8 cellular contexts compared by ENCODE assay signal in the genomic region with DNA sequence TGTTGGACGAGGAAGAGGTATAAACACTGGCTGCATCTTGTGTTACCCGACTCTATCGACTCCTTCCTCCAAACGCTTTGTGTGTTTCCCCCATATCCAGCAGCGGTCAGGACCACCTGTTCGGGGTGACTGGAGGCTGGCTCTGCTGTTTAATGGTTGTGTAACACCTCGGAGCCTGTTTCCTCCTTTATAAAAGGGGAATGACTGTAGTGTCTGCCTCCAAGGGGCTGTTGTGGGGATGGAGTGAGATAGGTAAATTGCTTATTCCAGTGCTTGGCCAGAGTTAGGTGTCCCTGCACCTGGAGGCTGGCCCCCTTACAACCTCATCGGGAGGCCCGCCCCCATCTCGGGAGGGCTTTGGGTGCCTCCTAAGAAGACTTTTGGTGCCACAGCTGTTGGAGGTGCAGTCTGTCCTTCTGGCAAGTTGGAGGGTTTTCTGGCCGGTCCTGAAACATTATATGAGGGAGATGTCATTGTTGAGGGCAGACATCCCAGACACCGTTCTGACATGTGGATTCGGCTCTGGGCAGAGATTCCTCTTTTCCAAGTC. TPM values are rescaled to one million over a fixed set of nuclear protein-coding genes. Genes with fewer than 3 reads are reported as not detected.
DNase-seq lines count a peak whose midpoint lies in the region; ATAC-seq and TF ChIP-seq lines count a peak whose summit lies in the region.

No MANE protein-coding gene starts in this region.

- DNase-seq in activated naive CD4-positive, alpha-beta T cell treated with anti-CD3 and anti-CD28 coated beads, Interleukin-2, amount 10 ng/mL, durations not matched to agents 7 days and 5 days, result peak; percentile 29
- DNase-seq in activated naive CD4-positive, alpha-beta T cell treated with Interleukin-2 at 50 U/mL for 16 hours, result no peak
- DNase-seq in T-helper 17 cell, result no peak
- DNase-seq in foreskin keratinocyte, result peak in 1 of 2 donors; percentile 36
- DNase-seq in skeletal muscle cell (ENCODE audit: low read depth), result no peak
- DNase-seq in pons (ENCODE audit: low spot score), result no peak
- no peak for DNase-seq in H4 (ENCODE audit: low spot score)

- TF ChIP-seq CTCF in foreskin keratinocyte (conservative IDR thresholded peaks at IDR 0.05), result no peak

- CTCF ChIA-PET in activated naive CD4-positive, alpha-beta T cell treated with anti-CD3 and anti-CD28 coated beads, Interleukin-2, amount 10 ng/mL, durations not matched to agents 7 days and 5 days (lab: Charles Lee), result interaction anchor here (0.7 to 5.8 kb wide), 7 partner anchors 10 to 51 kb away, joined by 3 to 39 read pairs (median 5); no protein-coding TSS in a partner anchor

- peaks cover 61% of the 10 kb centered on the region for H3K4me1 Mint-ChIP-seq in activated naive CD4-positive, alpha-beta T cell treated with anti-CD3 and anti-CD28 coated beads, Interleukin-2, amount 10 ng/mL, durations not matched to agents 7 days and 5 days
- peaks cover 39% of the 10 kb centered on the region for H3K4me1 Mint-ChIP-seq in T-helper 17 cell

- H3K4me1 ChIP-seq in foreskin keratinocyte, result peaks cover 7% of the 10 kb centered on the region

- peak overlapping the region; percentile 91 for H3K27ac Mint-ChIP-seq in activated naive CD4-positive, alpha-beta T cell treated with anti-CD3 and anti-CD28 coated beads, Interleukin-2, amount 10 ng/mL, durations not matched to agents 7 days and 5 days
- H3K27ac Mint-ChIP-seq in T-helper 17 cell, result peak overlapping the region; percentile 96

- H3K27me3 Mint-ChIP-seq in activated naive CD4-positive, alpha-beta T cell treated with anti-CD3 and anti-CD28 coated beads, Interleukin-2, amount 10 ng/mL, durations not matched to agents 7 days and 5 days, result peaks cover 3% of the 10 kb centered on the region
- no peaks in the 10 kb centered on the region for H3K27me3 Mint-ChIP-seq in T-helper 17 cell

- no peaks in the 10 kb centered on the region for H3K9me3 Mint-ChIP-seq in activated naive CD4-positive, alpha-beta T cell treated with anti-CD3 and anti-CD28 coated beads, Interleukin-2, amount 10 ng/mL, durations not matched to agents 7 days and 5 days

- H3K4me3 ChIP-seq in skeletal muscle cell (ENCODE audit: low read depth, low read length), result peak overlapping the region; percentile 90

- H3K4me3 Mint-ChIP-seq in activated naive CD4-positive, alpha-beta T cell treated with anti-CD3 and anti-CD28 coated beads, Interleukin-2, amount 10 ng/mL, durations not matched to agents 7 days and 5 days, result peak overlapping the region; percentile 99
- peak overlapping the region; percentile 97 for H3K4me3 Mint-ChIP-seq in T-helper 17 cell

- H3K36me3 Mint-ChIP-seq in activated naive CD4-positive, alpha-beta T cell treated with anti-CD3 and anti-CD28 coated beads, Interleukin-2, amount 10 ng/mL, durations not matched to agents 7 days and 5 days, result peaks cover 33% of the 10 kb centered on the region
- H3K36me3 Mint-ChIP-seq in T-helper 17 cell (ENCODE audit: low read depth), result peaks cover 2% of the 10 kb centered on the region

- H3K27ac ChIP-seq in foreskin keratinocyte, result peak overlapping the region; percentile 32

- ATAC-seq in T-helper 17 cell, result no peak
- ATAC-seq in foreskin keratinocyte, result no peak
- ATAC-seq in GM21526 (IDR thresholded peaks at IDR 0.05; ENCODE audit: low FRiP score, unreplicated experiment), result no peak

- H3K27me3 ChIP-seq in foreskin keratinocyte, result no peaks in the 10 kb centered on the region

- no peaks in the 10 kb centered on the region for H3K9me3 ChIP-seq in T-helper 17 cell (ENCODE audit: control insufficient read depth, low read length, poor library complexity, severe bottlenecking)

RNA-seq across cellular contexts. Expression of a gene that starts 1.1 kb away (rescaled TPM):
- total RNA-seq in T-helper 17 cell (10 to 100 TPM; 83.4 to 86.0 TPM), foreskin keratinocyte (19.2 and 24.2 TPM in 2 replicates)
- polyA plus RNA-seq in foreskin keratinocyte, result 12.5 and 13.5 TPM in 2 replicates
- 4.3 and 5.0 TPM in 2 replicates for total RNA-seq in H4 (2014; rRNA removed; shearing (Covaris generic))

RNA-seq across cellular contexts. Expression of a gene that starts 57.9 kb away (rescaled TPM):
- total RNA-seq in T-helper 17 cell (1 to 10 TPM; 2.6 to 4.0 TPM), foreskin keratinocyte (18.2 and 23.2 TPM in 2 replicates)
- 5.4 and 7.8 TPM in 2 replicates for polyA plus RNA-seq in foreskin keratinocyte
- 1.5 and 1.8 TPM in 2 replicates for total RNA-seq in H4 (2014; rRNA removed; shearing (Covaris generic))
